19 cellular contexts compared by ENCODE assay signal in genomic region chr17:9668532-9668931, GRCh38. TPM values are rescaled to one million over a fixed set of nuclear protein-coding genes. Genes with fewer than 3 reads are reported as not detected.
DNase-seq lines count a peak whose midpoint lies in the region; ATAC-seq and TF ChIP-seq lines count a peak whose summit lies in the region.
"Had no signal": no experiment of that assay in that cellular context is flagged by ENCODE, and none has a peak within 500 bp of the region (broad histone marks: within the 10 kb centered on the region; RNA-seq: fewer than 3 reads in every experiment).

No MANE protein-coding gene starts in this region.

- CTCF ChIA-PET in RWPE1 (lab: Yijun Ruan, JAX): interaction anchor here (0.6 to 0.8 kb wide), 2 partner anchors 23 to 35 kb away, joined by 3 to 4 read pairs; no protein-coding TSS in a partner anchor

- H3K4me3 ChIP-seq in fibroblast of villous mesenchyme (ENCODE audit: low read depth, low read length): no peak overlapping the region
- no peak overlapping the region for H3K4me3 ChIP-seq in tibial artery
- no peak overlapping the region for H3K4me3 ChIP-seq in prostate gland
- H3K4me3 ChIP-seq: A549, SJCRH30, tibial nerve had no signal

- H3K36me3 ChIP-seq in tibial artery (no peaks in the 10 kb centered on the region), prostate gland (no peaks in the 10 kb centered on the region)
- H3K36me3 ChIP-seq: SJCRH30, tibial nerve had no signal

- no peak for TF ChIP-seq CTCF in RWPE1 (conservative IDR thresholded peaks at IDR 0.05; ENCODE audit: low read depth)
- TF ChIP-seq CTCF in fibroblast of villous mesenchyme (IDR thresholded peaks at IDR 0.05; ENCODE audit: insufficient read depth, low read depth, low read length): no peak
- TF ChIP-seq CTCF in tibial artery (IDR thresholded peaks at IDR 0.05): no peak
- TF ChIP-seq CTCF in prostate gland (IDR thresholded peaks at IDR 0.05): no peak

- H3K27ac Mint-ChIP-seq in stimulated activated naive CD8-positive, alpha-beta T cell treated with anti-CD3 and anti-CD28 coated beads, Interleukin-15, amount 100 ng/mL, for 72 hours: no peak overlapping the region
- H3K27ac Mint-ChIP-seq: activated naive CD8-positive, alpha-beta T cell treated with anti-CD3 and anti-CD28 coated beads, Interleukin-2, amount 50 U/mL, for 24 hours had no signal

- peak; percentile 20 for ATAC-seq in stimulated activated naive CD8-positive, alpha-beta T cell treated with anti-CD3 and anti-CD28 coated beads, Interleukin-15, amount 100 ng/mL, for 72 hours
- no peak for ATAC-seq in stimulated activated naive CD8-positive, alpha-beta T cell treated with anti-CD3 and anti-CD28 coated beads, Interleukin-15, Interleukin-2, amounts not matched to agents 100 U/mL and 50 U/mL, for 24 hours
- ATAC-seq in GM18861 (IDR thresholded peaks at IDR 0.05; ENCODE audit: unreplicated experiment): no peak
- ATAC-seq: A549; activated naive CD8-positive, alpha-beta T cell treated with anti-CD3 and anti-CD28 coated beads, Interleukin-2, amount 50 U/mL, for 24 hours had no signal

- DNase-seq in stimulated activated naive CD8-positive, alpha-beta T cell treated with anti-CD3 and anti-CD28 coated beads, Interleukin-15, amount 100 ng/mL, for 72 hours: no peak
- no peak for DNase-seq in stimulated activated naive CD8-positive, alpha-beta T cell treated with anti-CD3 and anti-CD28 coated beads, Interleukin-15, Interleukin-2, amounts not matched to agents 100 U/mL and 50 U/mL, for 24 hours
- DNase-seq in RWPE1 (ENCODE audit: low spot score) (peak; percentile 59), fibroblast of villous mesenchyme (ENCODE audit: low read depth) (peak; percentile 33), tibial artery (no peak), prostate gland (ENCODE audit: low spot score) (no peak)
- DNase-seq in central memory CD4-positive, alpha-beta T cell: no peak
- DNase-seq: activated CD4-positive, alpha-beta T cell treated with anti-CD3 and anti-CD28 coated beads for 4 hours; activated naive CD8-positive, alpha-beta T cell treated with anti-CD3 and anti-CD28 coated beads, Interleukin-2, amount 50 U/mL, for 24 hours; erythroblast; glutamatergic neuron; NCI-H1436; NCI-H345; SJCRH30; stimulated activated CD4-positive, alpha-beta T cell treated with anti-CD3 and anti-CD28 coated beads, Interleukin-4, amount 100 ng/mL, for 4 hours; T1000 had no signal

- peaks cover 15% of the 10 kb centered on the region for H3K4me1 Mint-ChIP-seq in stimulated activated naive CD8-positive, alpha-beta T cell treated with anti-CD3 and anti-CD28 coated beads, Interleukin-15, amount 100 ng/mL, for 72 hours

- H3K9me3 Mint-ChIP-seq in stimulated activated naive CD8-positive, alpha-beta T cell treated with anti-CD3 and anti-CD28 coated beads, Interleukin-15, amount 100 ng/mL, for 72 hours: peaks cover 0 to 8% of the 10 kb centered on the region in 2 donors
- H3K9me3 Mint-ChIP-seq: activated naive CD8-positive, alpha-beta T cell treated with anti-CD3 and anti-CD28 coated beads, Interleukin-2, amount 50 U/mL, for 24 hours had no signal

- peaks cover 31% of the 10 kb centered on the region for H3K27me3 Mint-ChIP-seq in stimulated activated naive CD8-positive, alpha-beta T cell treated with anti-CD3 and anti-CD28 coated beads, Interleukin-15, amount 100 ng/mL, for 72 hours

- WGBS in prostate gland: 77% methylated on average over 7 of the region's 7 CpGs

- intact Hi-C loops in tibial artery (cut with DNase I; ENCODE audit: low total_unique reads) (no loop called here), prostate gland (cut with DNase I) (no loop called here)

- H3K27me3 ChIP-seq in tibial artery: peaks cover 0 to 4% of the 10 kb centered on the region in 2 donors
- no peaks in the 10 kb centered on the region for H3K27me3 ChIP-seq in prostate gland (replicated peaks; ENCODE audit: insufficient read depth)
- H3K27me3 ChIP-seq: SJCRH30, tibial nerve had no signal

- TF ChIP-seq POLR2A in prostate gland (IDR thresholded peaks at IDR 0.05): no peak

- H3K9me3 ChIP-seq in tibial artery (peaks cover 0 to 6% (median 0%) of the 10 kb centered on the region in 3 donors), prostate gland (no peaks in the 10 kb centered on the region)
- H3K9me3 ChIP-seq: A549, SJCRH30 had no signal

- POLR2A ChIA-PET in RWPE1 (lab: Yijun Ruan, JAX; ENCODE audit: low non-redundant PET): no interaction called here

- H3K4me1 ChIP-seq in tibial artery (no peaks in the 10 kb centered on the region), prostate gland (replicated peaks) (no peaks in the 10 kb centered on the region)
- H3K4me1 ChIP-seq: A549, SJCRH30, tibial nerve had no signal

- H3K4me3 Mint-ChIP-seq in stimulated activated naive CD8-positive, alpha-beta T cell treated with anti-CD3 and anti-CD28 coated beads, Interleukin-15, amount 100 ng/mL, for 72 hours: no peak overlapping the region
- H3K4me3 Mint-ChIP-seq: activated naive CD8-positive, alpha-beta T cell treated with anti-CD3 and anti-CD28 coated beads, Interleukin-2, amount 50 U/mL, for 24 hours had no signal

- H3K27ac ChIP-seq in RWPE1: no peak overlapping the region
- H3K27ac ChIP-seq in tibial artery: no peak overlapping the region
- H3K27ac ChIP-seq in prostate gland: no peak overlapping the region
- H3K27ac ChIP-seq: A549, SJCRH30, tibial nerve had no signal

RNA-seq across cellular contexts. Expression of gene USP43, which starts 23.2 kb away (rescaled TPM):
- total RNA-seq in fibroblast of villous mesenchyme (not detected in 2 replicates), prostate gland (10 to 100 TPM; 28.2 to 33.2 TPM)

Comparison
In these comparisons a context has a peak if more than half of its experiments do, and no peak if none do; other contexts are left out.
1. DNase-seq: peak in RWPE1 (single experiment) and fibroblast of villous mesenchyme (single experiment); none in stimulated activated naive CD8-positive, alpha-beta T cell treated with anti-CD3 and anti-CD28 coated beads, Interleukin-15, amount 100 ng/mL, for 72 hours (0 of 2), stimulated activated naive CD8-positive, alpha-beta T cell treated with anti-CD3 and anti-CD28 coated beads, Interleukin-15, Interleukin-2, amounts not matched to agents 100 U/mL and 50 U/mL, for 24 hours (single experiment), tibial artery (0 of 2), central memory CD4-positive, alpha-beta T cell (single experiment) and prostate gland (single experiment).
2. RNA of gene USP43, which starts 23.2 kb away (total RNA-seq): 28.2 to 33.2 TPM in prostate gland; not detected in fibroblast of villous mesenchyme; every median in the first group is over 10 times any median in the second.